ENCODE assay signal across 17 cellular contexts in genomic region chr4:176601156-176601555, GRCh38.
"Had no signal": no experiment of that assay in that cellular context is flagged by ENCODE, and none has a peak within 500 bp of the region (broad histone marks: within the 10 kb centered on the region; RNA-seq: fewer than 3 reads in every experiment).

No MANE protein-coding gene starts in this region.

- H3K27me3 Mint-ChIP-seq: activated naive CD8-positive, alpha-beta T cell treated with anti-CD3 and anti-CD28 coated beads, Interleukin-2, amount 50 U/mL, for 24 hours had no signal

- H3K36me3 Mint-ChIP-seq: neural progenitor cell, WTC11 had no signal

- H3K4me3 Mint-ChIP-seq: activated naive CD8-positive, alpha-beta T cell treated with anti-CD3 and anti-CD28 coated beads, Interleukin-2, amount 50 U/mL, for 24 hours; neural progenitor cell; WTC11 had no signal

- H3K4me3 ChIP-seq: ascending aorta, coronary artery, neural progenitor cell, pancreas, stomach, thoracic aorta had no signal

- H3K27ac Mint-ChIP-seq: activated naive CD8-positive, alpha-beta T cell treated with anti-CD3 and anti-CD28 coated beads, Interleukin-2, amount 50 U/mL, for 24 hours; neural progenitor cell; WTC11 had no signal

- H3K9me3 Mint-ChIP-seq: neural progenitor cell, WTC11 had no signal

- FAIRE-seq: endothelial cell of umbilical vein, pancreas had no signal

- DNase-seq: activated CD4-positive, alpha-beta T cell treated with anti-CD3 and anti-CD28 coated beads for 48 hours; activated gamma-delta T cell; activated naive CD8-positive, alpha-beta T cell treated with anti-CD3 and anti-CD28 coated beads, Interleukin-2, amount 50 U/mL, for 24 hours; activated T-cell treated with anti-CD3 and anti-CD28 coated beads for 4 hours; caudate nucleus; effector CD4-positive, alpha-beta T cell; hippocampal formation; pancreas; stimulated activated CD4-positive, alpha-beta T cell treated with anti-CD3 and anti-CD28 coated beads, Interleukin-15, amount 100 ng/mL, for 24 hours; stimulated activated CD4-positive, alpha-beta T cell treated with anti-CD3 and anti-CD28 coated beads, Interleukin-4, amount 100 ng/mL, for 24 hours; stomach had no signal

- H3K4me1 Mint-ChIP-seq: activated naive CD8-positive, alpha-beta T cell treated with anti-CD3 and anti-CD28 coated beads, Interleukin-2, amount 50 U/mL, for 24 hours; neural progenitor cell; WTC11 had no signal
